In the genomic region with DNA sequence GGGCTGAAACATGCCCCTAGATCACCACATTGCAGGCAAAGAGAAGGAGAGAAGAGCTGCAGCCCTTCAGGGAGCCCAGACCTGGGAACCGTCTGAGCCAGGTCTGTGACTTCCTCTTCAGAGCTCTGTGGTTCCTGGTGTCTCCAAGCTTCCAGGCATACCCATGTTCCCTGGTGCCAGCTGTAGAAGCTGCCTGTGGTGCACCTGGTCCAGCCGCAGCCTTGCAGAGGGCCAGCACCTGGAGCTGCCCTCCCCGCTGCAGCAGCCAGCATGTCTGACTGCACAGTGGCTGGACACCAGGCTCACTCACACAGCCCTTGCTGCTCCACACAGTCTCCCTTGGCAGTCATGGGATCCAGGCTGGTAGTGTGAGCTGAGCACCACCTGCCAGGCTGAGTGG, we compare ENCODE assay signal across 3 cellular contexts.
TF ChIP-seq lines count a peak whose summit lies in the region.

No MANE protein-coding gene starts in this region.

TF ChIP-seq in SK-N-SH treated with all-trans-retinoic acid at 6 μM for 48 hours, 23 proteins besides CTCF, POLR2A, EP300 and RAD21:
- TF ChIP-seq, protein P1, sequence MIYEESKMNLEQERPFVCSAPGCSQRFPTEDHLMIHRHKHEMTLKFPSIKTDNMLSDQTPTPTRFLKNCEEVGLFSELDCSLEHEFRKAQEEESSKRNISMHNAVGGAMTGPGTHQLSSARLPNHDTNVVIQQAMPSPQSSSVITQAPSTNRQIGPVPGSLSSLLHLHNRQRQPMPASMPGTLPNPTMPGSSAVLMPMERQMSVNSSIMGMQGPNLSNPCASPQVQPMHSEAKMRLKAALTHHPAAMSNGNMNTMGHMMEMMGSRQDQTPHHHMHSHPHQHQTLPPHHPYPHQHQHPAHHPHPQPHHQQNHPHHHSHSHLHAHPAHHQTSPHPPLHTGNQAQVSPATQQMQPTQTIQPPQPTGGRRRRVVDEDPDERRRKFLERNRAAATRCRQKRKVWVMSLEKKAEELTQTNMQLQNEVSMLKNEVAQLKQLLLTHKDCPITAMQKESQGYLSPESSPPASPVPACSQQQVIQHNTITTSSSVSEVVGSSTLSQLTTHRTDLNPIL (CRISPR knock-in tag; IDR thresholded peaks at IDR 0.05; ENCODE audit: low read depth), result no peak
- TF ChIP-seq, protein P2, sequence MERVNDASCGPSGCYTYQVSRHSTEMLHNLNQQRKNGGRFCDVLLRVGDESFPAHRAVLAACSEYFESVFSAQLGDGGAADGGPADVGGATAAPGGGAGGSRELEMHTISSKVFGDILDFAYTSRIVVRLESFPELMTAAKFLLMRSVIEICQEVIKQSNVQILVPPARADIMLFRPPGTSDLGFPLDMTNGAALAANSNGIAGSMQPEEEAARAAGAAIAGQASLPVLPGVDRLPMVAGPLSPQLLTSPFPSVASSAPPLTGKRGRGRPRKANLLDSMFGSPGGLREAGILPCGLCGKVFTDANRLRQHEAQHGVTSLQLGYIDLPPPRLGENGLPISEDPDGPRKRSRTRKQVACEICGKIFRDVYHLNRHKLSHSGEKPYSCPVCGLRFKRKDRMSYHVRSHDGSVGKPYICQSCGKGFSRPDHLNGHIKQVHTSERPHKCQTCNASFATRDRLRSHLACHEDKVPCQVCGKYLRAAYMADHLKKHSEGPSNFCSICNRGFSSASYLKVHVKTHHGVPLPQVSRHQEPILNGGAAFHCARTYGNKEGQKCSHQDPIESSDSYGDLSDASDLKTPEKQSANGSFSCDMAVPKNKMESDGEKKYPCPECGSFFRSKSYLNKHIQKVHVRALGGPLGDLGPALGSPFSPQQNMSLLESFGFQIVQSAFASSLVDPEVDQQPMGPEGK (CRISPR knock-in tag; IDR thresholded peaks at IDR 0.05; ENCODE audit: borderline replicate concordance), result no peak

TF ChIP-seq in SK-N-SH, 30 proteins besides CTCF, POLR2A, EP300 and RAD21:
- TF ChIP-seq RFX5 (IDR thresholded peaks at IDR 0.05; ENCODE audit: low read length), result no peak
- no peak for TF ChIP-seq ELF1 (IDR thresholded peaks at IDR 0.05)
- TF ChIP-seq EZH2phosphoT487 (IDR thresholded peaks at IDR 0.05; ENCODE audit: borderline replicate concordance, low read depth), result no peak
- no peak for TF ChIP-seq TCF12 (IDR thresholded peaks at IDR 0.05)
- TF ChIP-seq PBX3 (IDR thresholded peaks at IDR 0.05), result no peak
- TF ChIP-seq GABPA (IDR thresholded peaks at IDR 0.05; ENCODE audit: low read depth), result no peak
- no peak for TF ChIP-seq MEF2A (IDR thresholded peaks at IDR 0.05; ENCODE audit: borderline replicate concordance, low read depth)
- no peak for TF ChIP-seq IRF3 (IDR thresholded peaks at IDR 0.05; ENCODE audit: low read depth, low read length)
- TF ChIP-seq GATA2 (CRISPR knock-in tag; IDR thresholded peaks at IDR 0.05), result no peak
- no peak for TF ChIP-seq FOXM1 (IDR thresholded peaks at IDR 0.05; ENCODE audit: low read depth)
- no peak for TF ChIP-seq USF1 (IDR thresholded peaks at IDR 0.05; ENCODE audit: borderline replicate concordance, low read depth)

TF ChIP-seq in HepG2, 621 proteins besides CTCF, POLR2A, EP300 and RAD21:
- no peak for TF ChIP-seq ZNF530 (CRISPR knock-in tag; IDR thresholded peaks at IDR 0.05; ENCODE audit: low read depth)
- TF ChIP-seq ZNF562 (CRISPR knock-in tag; IDR thresholded peaks at IDR 0.05; ENCODE audit: borderline replicate concordance), result no peak
- no peak for TF ChIP-seq ZNF674 (CRISPR knock-in tag; IDR thresholded peaks at IDR 0.05; ENCODE audit: low read depth)
- no peak for TF ChIP-seq SNAPC5 (CRISPR knock-in tag; IDR thresholded peaks at IDR 0.05; ENCODE audit: borderline replicate concordance)
- TF ChIP-seq HDAC1 (CRISPR knock-in tag; IDR thresholded peaks at IDR 0.05), result no peak
- no peak for TF ChIP-seq TEAD3 (CRISPR knock-in tag; optimal IDR thresholded peaks at IDR 0.05; ENCODE audit: borderline replicate concordance)
- no peak for TF ChIP-seq DZIP1 (CRISPR knock-in tag; IDR thresholded peaks at IDR 0.05)
- no peak for TF ChIP-seq ELF3 (CRISPR knock-in tag; IDR thresholded peaks at IDR 0.05)
- no peak for TF ChIP-seq ZNF605 (CRISPR knock-in tag; IDR thresholded peaks at IDR 0.05)
- TF ChIP-seq MXI1 (IDR thresholded peaks at IDR 0.05; ENCODE audit: borderline replicate concordance, low read depth, low read length), result no peak
- TF ChIP-seq ZNF569 (CRISPR knock-in tag; IDR thresholded peaks at IDR 0.05; ENCODE audit: borderline replicate concordance), result no peak
- TF ChIP-seq, protein P3, sequence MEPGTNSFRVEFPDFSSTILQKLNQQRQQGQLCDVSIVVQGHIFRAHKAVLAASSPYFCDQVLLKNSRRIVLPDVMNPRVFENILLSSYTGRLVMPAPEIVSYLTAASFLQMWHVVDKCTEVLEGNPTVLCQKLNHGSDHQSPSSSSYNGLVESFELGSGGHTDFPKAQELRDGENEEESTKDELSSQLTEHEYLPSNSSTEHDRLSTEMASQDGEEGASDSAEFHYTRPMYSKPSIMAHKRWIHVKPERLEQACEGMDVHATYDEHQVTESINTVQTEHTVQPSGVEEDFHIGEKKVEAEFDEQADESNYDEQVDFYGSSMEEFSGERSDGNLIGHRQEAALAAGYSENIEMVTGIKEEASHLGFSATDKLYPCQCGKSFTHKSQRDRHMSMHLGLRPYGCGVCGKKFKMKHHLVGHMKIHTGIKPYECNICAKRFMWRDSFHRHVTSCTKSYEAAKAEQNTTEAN (CRISPR knock-in tag; conservative IDR thresholded peaks at IDR 0.05), result no peak
- TF ChIP-seq SOX13 (IDR thresholded peaks at IDR 0.05), result no peak
- no peak for TF ChIP-seq SOX13 (CRISPR knock-in tag; conservative IDR thresholded peaks at IDR 0.05 in 1 of 2, IDR thresholded peaks at IDR 0.05 in 1 of 2)
- TF ChIP-seq ZNF337 (CRISPR knock-in tag; IDR thresholded peaks at IDR 0.05; ENCODE audit: borderline replicate concordance, low read depth), result no peak
